In genomic region chr4:75561789-75562188, GRCh38 we compare ENCODE assay signal across 2 cellular contexts.
TF ChIP-seq lines count a peak whose summit lies in the region.

No MANE protein-coding gene starts in this region.

TF ChIP-seq in SK-N-SH treated with all-trans-retinoic acid at 6 μM for 48 hours, 23 proteins besides CTCF, POLR2A, EP300 and RAD21:
- TF ChIP-seq CSDC2 (CRISPR knock-in tag; IDR thresholded peaks at IDR 0.05) (no peak), ZNF8 (CRISPR knock-in tag; IDR thresholded peaks at IDR 0.05) (no peak), ZNF70 (CRISPR knock-in tag; IDR thresholded peaks at IDR 0.05) (no peak), GLIS3 (CRISPR knock-in tag; IDR thresholded peaks at IDR 0.05) (no peak), BACH2 (CRISPR knock-in tag; IDR thresholded peaks at IDR 0.05; ENCODE audit: borderline replicate concordance) (no peak), CREB5 (CRISPR knock-in tag; IDR thresholded peaks at IDR 0.05; ENCODE audit: low read depth) (no peak), RARB (CRISPR knock-in tag; IDR thresholded peaks at IDR 0.05) (no peak), ZFP3 (CRISPR knock-in tag; IDR thresholded peaks at IDR 0.05) (no peak)
- TF ChIP-seq, protein P1, sequence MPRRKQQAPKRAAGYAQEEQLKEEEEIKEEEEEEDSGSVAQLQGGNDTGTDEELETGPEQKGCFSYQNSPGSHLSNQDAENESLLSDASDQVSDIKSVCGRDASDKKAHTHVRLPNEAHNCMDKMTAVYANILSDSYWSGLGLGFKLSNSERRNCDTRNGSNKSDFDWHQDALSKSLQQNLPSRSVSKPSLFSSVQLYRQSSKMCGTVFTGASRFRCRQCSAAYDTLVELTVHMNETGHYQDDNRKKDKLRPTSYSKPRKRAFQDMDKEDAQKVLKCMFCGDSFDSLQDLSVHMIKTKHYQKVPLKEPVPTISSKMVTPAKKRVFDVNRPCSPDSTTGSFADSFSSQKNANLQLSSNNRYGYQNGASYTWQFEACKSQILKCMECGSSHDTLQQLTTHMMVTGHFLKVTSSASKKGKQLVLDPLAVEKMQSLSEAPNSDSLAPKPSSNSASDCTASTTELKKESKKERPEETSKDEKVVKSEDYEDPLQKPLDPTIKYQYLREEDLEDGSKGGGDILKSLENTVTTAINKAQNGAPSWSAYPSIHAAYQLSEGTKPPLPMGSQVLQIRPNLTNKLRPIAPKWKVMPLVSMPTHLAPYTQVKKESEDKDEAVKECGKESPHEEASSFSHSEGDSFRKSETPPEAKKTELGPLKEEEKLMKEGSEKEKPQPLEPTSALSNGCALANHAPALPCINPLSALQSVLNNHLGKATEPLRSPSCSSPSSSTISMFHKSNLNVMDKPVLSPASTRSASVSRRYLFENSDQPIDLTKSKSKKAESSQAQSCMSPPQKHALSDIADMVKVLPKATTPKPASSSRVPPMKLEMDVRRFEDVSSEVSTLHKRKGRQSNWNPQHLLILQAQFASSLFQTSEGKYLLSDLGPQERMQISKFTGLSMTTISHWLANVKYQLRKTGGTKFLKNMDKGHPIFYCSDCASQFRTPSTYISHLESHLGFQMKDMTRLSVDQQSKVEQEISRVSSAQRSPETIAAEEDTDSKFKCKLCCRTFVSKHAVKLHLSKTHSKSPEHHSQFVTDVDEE (CRISPR knock-in tag; IDR thresholded peaks at IDR 0.05) = no peak
- TF ChIP-seq, protein P2, sequence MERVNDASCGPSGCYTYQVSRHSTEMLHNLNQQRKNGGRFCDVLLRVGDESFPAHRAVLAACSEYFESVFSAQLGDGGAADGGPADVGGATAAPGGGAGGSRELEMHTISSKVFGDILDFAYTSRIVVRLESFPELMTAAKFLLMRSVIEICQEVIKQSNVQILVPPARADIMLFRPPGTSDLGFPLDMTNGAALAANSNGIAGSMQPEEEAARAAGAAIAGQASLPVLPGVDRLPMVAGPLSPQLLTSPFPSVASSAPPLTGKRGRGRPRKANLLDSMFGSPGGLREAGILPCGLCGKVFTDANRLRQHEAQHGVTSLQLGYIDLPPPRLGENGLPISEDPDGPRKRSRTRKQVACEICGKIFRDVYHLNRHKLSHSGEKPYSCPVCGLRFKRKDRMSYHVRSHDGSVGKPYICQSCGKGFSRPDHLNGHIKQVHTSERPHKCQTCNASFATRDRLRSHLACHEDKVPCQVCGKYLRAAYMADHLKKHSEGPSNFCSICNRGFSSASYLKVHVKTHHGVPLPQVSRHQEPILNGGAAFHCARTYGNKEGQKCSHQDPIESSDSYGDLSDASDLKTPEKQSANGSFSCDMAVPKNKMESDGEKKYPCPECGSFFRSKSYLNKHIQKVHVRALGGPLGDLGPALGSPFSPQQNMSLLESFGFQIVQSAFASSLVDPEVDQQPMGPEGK (CRISPR knock-in tag; IDR thresholded peaks at IDR 0.05; ENCODE audit: borderline replicate concordance) = no peak

TF ChIP-seq in SK-N-SH, 30 proteins besides CTCF, POLR2A, EP300 and RAD21:
- TF ChIP-seq RCOR1 (IDR thresholded peaks at IDR 0.05; ENCODE audit: low read length) = no peak
- no peak for TF ChIP-seq PBX3 (IDR thresholded peaks at IDR 0.05)
- TF ChIP-seq NRF1 (IDR thresholded peaks at IDR 0.05; ENCODE audit: low read depth, low read length) = no peak
- no peak for TF ChIP-seq POLR2AphosphoS5 (IDR thresholded peaks at IDR 0.05; ENCODE audit: low read depth, low read length)
- no peak for TF ChIP-seq SIN3A (IDR thresholded peaks at IDR 0.05; ENCODE audit: borderline replicate concordance, low read depth, low read length)
- TF ChIP-seq, protein P3, sequence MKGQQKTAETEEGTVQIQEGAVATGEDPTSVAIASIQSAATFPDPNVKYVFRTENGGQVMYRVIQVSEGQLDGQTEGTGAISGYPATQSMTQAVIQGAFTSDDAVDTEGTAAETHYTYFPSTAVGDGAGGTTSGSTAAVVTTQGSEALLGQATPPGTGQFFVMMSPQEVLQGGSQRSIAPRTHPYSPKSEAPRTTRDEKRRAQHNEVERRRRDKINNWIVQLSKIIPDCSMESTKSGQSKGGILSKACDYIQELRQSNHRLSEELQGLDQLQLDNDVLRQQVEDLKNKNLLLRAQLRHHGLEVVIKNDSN (IDR thresholded peaks at IDR 0.05; ENCODE audit: borderline replicate concordance, low read depth) = no peak
- TF ChIP-seq, protein P4, sequence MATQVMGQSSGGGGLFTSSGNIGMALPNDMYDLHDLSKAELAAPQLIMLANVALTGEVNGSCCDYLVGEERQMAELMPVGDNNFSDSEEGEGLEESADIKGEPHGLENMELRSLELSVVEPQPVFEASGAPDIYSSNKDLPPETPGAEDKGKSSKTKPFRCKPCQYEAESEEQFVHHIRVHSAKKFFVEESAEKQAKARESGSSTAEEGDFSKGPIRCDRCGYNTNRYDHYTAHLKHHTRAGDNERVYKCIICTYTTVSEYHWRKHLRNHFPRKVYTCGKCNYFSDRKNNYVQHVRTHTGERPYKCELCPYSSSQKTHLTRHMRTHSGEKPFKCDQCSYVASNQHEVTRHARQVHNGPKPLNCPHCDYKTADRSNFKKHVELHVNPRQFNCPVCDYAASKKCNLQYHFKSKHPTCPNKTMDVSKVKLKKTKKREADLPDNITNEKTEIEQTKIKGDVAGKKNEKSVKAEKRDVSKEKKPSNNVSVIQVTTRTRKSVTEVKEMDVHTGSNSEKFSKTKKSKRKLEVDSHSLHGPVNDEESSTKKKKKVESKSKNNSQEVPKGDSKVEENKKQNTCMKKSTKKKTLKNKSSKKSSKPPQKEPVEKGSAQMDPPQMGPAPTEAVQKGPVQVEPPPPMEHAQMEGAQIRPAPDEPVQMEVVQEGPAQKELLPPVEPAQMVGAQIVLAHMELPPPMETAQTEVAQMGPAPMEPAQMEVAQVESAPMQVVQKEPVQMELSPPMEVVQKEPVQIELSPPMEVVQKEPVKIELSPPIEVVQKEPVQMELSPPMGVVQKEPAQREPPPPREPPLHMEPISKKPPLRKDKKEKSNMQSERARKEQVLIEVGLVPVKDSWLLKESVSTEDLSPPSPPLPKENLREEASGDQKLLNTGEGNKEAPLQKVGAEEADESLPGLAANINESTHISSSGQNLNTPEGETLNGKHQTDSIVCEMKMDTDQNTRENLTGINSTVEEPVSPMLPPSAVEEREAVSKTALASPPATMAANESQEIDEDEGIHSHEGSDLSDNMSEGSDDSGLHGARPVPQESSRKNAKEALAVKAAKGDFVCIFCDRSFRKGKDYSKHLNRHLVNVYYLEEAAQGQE (IDR thresholded peaks at IDR 0.05; ENCODE audit: low read depth, low read length) = no peak
- no peak for TF ChIP-seq EZH2phosphoT487 (IDR thresholded peaks at IDR 0.05; ENCODE audit: borderline replicate concordance, low read depth)
- no peak for TF ChIP-seq TCF12 (IDR thresholded peaks at IDR 0.05)
- no peak for TF ChIP-seq JUND (IDR thresholded peaks at IDR 0.05)
- TF ChIP-seq CHD2 (IDR thresholded peaks at IDR 0.05; ENCODE audit: low read length, partially characterized antibody) = no peak
- no peak for TF ChIP-seq NFIC (IDR thresholded peaks at IDR 0.05; ENCODE audit: borderline replicate concordance)
- TF ChIP-seq FOSL2 (IDR thresholded peaks at IDR 0.05; ENCODE audit: borderline replicate concordance, low read depth) = no peak
- no peak for TF ChIP-seq GABPA (IDR thresholded peaks at IDR 0.05; ENCODE audit: low read depth)
- TF ChIP-seq RXRA (IDR thresholded peaks at IDR 0.05; ENCODE audit: borderline replicate concordance, low read depth) = no peak
- TF ChIP-seq FOXM1 (IDR thresholded peaks at IDR 0.05; ENCODE audit: low read depth) = no peak
- no peak for TF ChIP-seq MXI1 (IDR thresholded peaks at IDR 0.05; ENCODE audit: low read depth, low read length)
- TF ChIP-seq, protein P5, sequence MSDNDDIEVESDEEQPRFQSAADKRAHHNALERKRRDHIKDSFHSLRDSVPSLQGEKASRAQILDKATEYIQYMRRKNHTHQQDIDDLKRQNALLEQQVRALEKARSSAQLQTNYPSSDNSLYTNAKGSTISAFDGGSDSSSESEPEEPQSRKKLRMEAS (IDR thresholded peaks at IDR 0.05; ENCODE audit: low read depth) = no peak
